14 cellular contexts compared by ENCODE assay signal in genomic region chr12:49764126-49764525, GRCh38. TPM values are rescaled to one million over a fixed set of nuclear protein-coding genes. Genes with fewer than 3 reads are reported as not detected.
DNase-seq lines count a peak whose midpoint lies in the region; ATAC-seq, FAIRE-seq and TF ChIP-seq lines count a peak whose summit lies in the region.
"Had no signal": no experiment of that assay in that cellular context is flagged by ENCODE, and none has a peak within 500 bp of the region (broad histone marks: within the 10 kb centered on the region; RNA-seq: fewer than 3 reads in every experiment).

No MANE protein-coding gene starts in this region.

- peaks cover 48% of the 10 kb centered on the region for H3K36me3 Mint-ChIP-seq in activated CD8-positive, alpha-beta T cell treated with anti-CD3 and anti-CD28 coated beads, Interleukin-2, amount 10 ng/mL, durations not matched to agents 7 days and 5 days (ENCODE audit: low read depth)

- H3K27ac Mint-ChIP-seq in activated CD8-positive, alpha-beta T cell treated with anti-CD3 and anti-CD28 coated beads, Interleukin-2, amount 10 ng/mL, durations not matched to agents 7 days and 5 days: peak overlapping the region; percentile 94

- CTCF ChIA-PET in activated CD8-positive, alpha-beta T cell treated with anti-CD3 and anti-CD28 coated beads, Interleukin-2, amount 10 ng/mL, durations not matched to agents 7 days and 5 days (lab: Charles Lee): interaction anchor here (1.0 to 11.3 kb wide), 11 partner anchors 11 to 238 kb away, joined by 4 to 117 read pairs (median 19); partner anchors contain the start of genes FMNL3 and TMBIM6
- CTCF ChIA-PET in SK-N-SH (lab: Yijun Ruan, JAX): interaction anchor here (0.6 to 3.8 kb wide), 11 partner anchors 11 to 295 kb away, joined by 3 to 22 read pairs (median 4); partner anchors contain the start of gene TMBIM6

- no peak for TF ChIP-seq POLR2A in esophagus muscularis mucosa (IDR thresholded peaks at IDR 0.05; ENCODE audit: low read depth)

- 100% methylated on average over 3 of the region's 3 CpGs for WGBS in SK-N-SH (ENCODE audit: low lambda C conversion rate)
- WGBS in esophagus muscularis mucosa: 59% methylated on average over 3 of the region's 3 CpGs

- no peak for FAIRE-seq in GM19239 (lab: Jason Lieb, UNC)
- FAIRE-seq: HTR-8/SVneo had no signal

- TF ChIP-seq CTCF in left ventricle myocardium inferior (IDR thresholded peaks at IDR 0.05; ENCODE audit: borderline replicate concordance): no peak
- no peak for TF ChIP-seq CTCF in SK-N-SH (IDR thresholded peaks at IDR 0.05)
- no peak for TF ChIP-seq CTCF in esophagus muscularis mucosa (IDR thresholded peaks at IDR 0.05)

- H3K9me3 ChIP-seq in left ventricle myocardium inferior (replicated peaks) (no peaks in the 10 kb centered on the region), SK-N-SH (no peaks in the 10 kb centered on the region), esophagus muscularis mucosa (no peaks in the 10 kb centered on the region)
- H3K9me3 ChIP-seq: ascending aorta, right lobe of liver had no signal

- no peak overlapping the region for H2AFZ ChIP-seq in SK-N-SH (ENCODE audit: low read depth)

- H3K4me2 ChIP-seq in SK-N-SH: no peak overlapping the region

- H3K27ac ChIP-seq in left ventricle myocardium inferior (replicated peaks): peak overlapping the region; percentile 68
- H3K27ac ChIP-seq in SK-N-SH (ENCODE audit: low read depth in 2 of 2, low read length in 1 of 2): no peak overlapping the region
- H3K27ac ChIP-seq in esophagus muscularis mucosa (replicated peaks in 1 of 4): no peak overlapping the region
- H3K27ac ChIP-seq: ascending aorta, right lobe of liver had no signal

- no peak for DNase-seq in left ventricle myocardium inferior
- no peak for DNase-seq in Right ventricle myocardium inferior (ENCODE audit: missing footprints)
- no peak for DNase-seq in activated CD8-positive, alpha-beta T cell treated with anti-CD3 and anti-CD28 coated beads, Interleukin-2, amount 10 ng/mL, durations not matched to agents 7 days and 5 days
- no peak for DNase-seq in left lobe of liver (ENCODE audit: low spot score)
- no peak for DNase-seq in SK-N-SH
- DNase-seq in esophagus muscularis mucosa (ENCODE audit: extremely low spot score): no peak
- DNase-seq in GM19239 (ENCODE audit: insufficient read length, low spot score): no peak
- DNase-seq: activated CD4-positive, CD25-positive, alpha-beta regulatory T cell; hippocampal formation; midbrain; NCI-H1694 treated with DMSO at 0.1 percent for 48 hours; right lobe of liver had no signal

- intact Hi-C loops in left ventricle myocardium inferior (cut with micrococcal nuclease) (no loop called here), Right ventricle myocardium inferior (cut with DNase I) (no loop called here), esophagus muscularis mucosa (cut with DNase I) (no loop called here)

- peaks cover 27% of the 10 kb centered on the region for H3F3A ChIP-seq in SK-N-SH (replicated peaks; ENCODE audit: insufficient read depth)

- TF ChIP-seq RAD21 in SK-N-SH (IDR thresholded peaks at IDR 0.05; ENCODE audit: low read length): no peak

- H3K4me1 Mint-ChIP-seq in activated CD8-positive, alpha-beta T cell treated with anti-CD3 and anti-CD28 coated beads, Interleukin-2, amount 10 ng/mL, durations not matched to agents 7 days and 5 days (ENCODE audit: low read depth): peaks cover 55% of the 10 kb centered on the region

- H3K9ac ChIP-seq in SK-N-SH: no peak overlapping the region

- H3K4me3 Mint-ChIP-seq in activated CD8-positive, alpha-beta T cell treated with anti-CD3 and anti-CD28 coated beads, Interleukin-2, amount 10 ng/mL, durations not matched to agents 7 days and 5 days: peak overlapping the region; percentile 46

- no peaks in the 10 kb centered on the region for H3K27me3 ChIP-seq in left ventricle myocardium inferior (ENCODE audit: low read depth)
- H3K27me3 ChIP-seq in SK-N-SH (ENCODE audit: insufficient read depth): no peaks in the 10 kb centered on the region
- H3K27me3 ChIP-seq in esophagus muscularis mucosa: no peaks in the 10 kb centered on the region
- H3K27me3 ChIP-seq: ascending aorta, right lobe of liver had no signal

- H3K79me2 ChIP-seq in SK-N-SH (ENCODE audit: insufficient read depth): peaks cover 4% of the 10 kb centered on the region

- H3K36me3 ChIP-seq in left ventricle myocardium inferior (peaks cover 60% of the 10 kb centered on the region), SK-N-SH (replicated peaks in 1 of 2; ENCODE audit: control insufficient read depth in 1 of 2, insufficient read depth in 2 of 2, low read length in 1 of 2) (peaks cover 41 to 55% of the 10 kb centered on the region in 2 experiments), esophagus muscularis mucosa (peaks cover 37 to 63% (median 58%) of the 10 kb centered on the region in 4 donors)

- H3K4me1 ChIP-seq in left ventricle myocardium inferior (peaks cover 29% of the 10 kb centered on the region), SK-N-SH (ENCODE audit: control insufficient read depth in 1 of 2, insufficient read depth in 2 of 2, low read depth in 1 of 2, low read length in 1 of 2) (no peaks in the 10 kb centered on the region), esophagus muscularis mucosa (peaks cover 0 to 12% (median 5%) of the 10 kb centered on the region in 4 donors)
- H3K4me1 ChIP-seq: right lobe of liver had no signal

- H4K20me1 ChIP-seq in SK-N-SH (ENCODE audit: insufficient read depth): peaks cover 7% of the 10 kb centered on the region; the same call in 1 of the 2 replicates

- ATAC-seq in Right ventricle myocardium inferior: no peak
- ATAC-seq in activated CD8-positive, alpha-beta T cell treated with anti-CD3 and anti-CD28 coated beads, Interleukin-2, amount 10 ng/mL, durations not matched to agents 7 days and 5 days: no peak
- peak; percentile 12 for ATAC-seq in left lobe of liver

- H3K9me2 ChIP-seq in SK-N-SH: no peaks in the 10 kb centered on the region

- H3K4me3 ChIP-seq in left ventricle myocardium inferior (no peak overlapping the region), SK-N-SH (ENCODE audit: low read depth in 2 of 2, low read length in 1 of 2) (no peak overlapping the region), esophagus muscularis mucosa (no peak overlapping the region)
- H3K4me3 ChIP-seq: ascending aorta, right lobe of liver had no signal

- POLR2A ChIA-PET in activated CD8-positive, alpha-beta T cell treated with anti-CD3 and anti-CD28 coated beads, Interleukin-2, amount 10 ng/mL, durations not matched to agents 7 days and 5 days (lab: Charles Lee): interaction anchor here (1.1 to 6.1 kb wide), 2 partner anchors 19 to 23 kb away, joined by 3 to 57 read pairs; partner anchors contain the start of gene TMBIM6
- POLR2A ChIA-PET in SK-N-SH (lab: Yijun Ruan, JAX): no interaction called here

- no peak for TF ChIP-seq EP300 in SK-N-SH (IDR thresholded peaks at IDR 0.05; ENCODE audit: borderline replicate concordance in 1 of 2, low read depth in 1 of 2, low read length in 1 of 2)
- no peak for TF ChIP-seq EP300 in esophagus muscularis mucosa (IDR thresholded peaks at IDR 0.05)

- H3K9me3 Mint-ChIP-seq in activated CD8-positive, alpha-beta T cell treated with anti-CD3 and anti-CD28 coated beads, Interleukin-2, amount 10 ng/mL, durations not matched to agents 7 days and 5 days (ENCODE audit: insufficient read depth): no peaks in the 10 kb centered on the region

- no peaks in the 10 kb centered on the region for H3K27me3 Mint-ChIP-seq in activated CD8-positive, alpha-beta T cell treated with anti-CD3 and anti-CD28 coated beads, Interleukin-2, amount 10 ng/mL, durations not matched to agents 7 days and 5 days (ENCODE audit: low read depth)

TF ChIP-seq in SK-N-SH, 30 proteins besides CTCF, POLR2A, EP300 and RAD21 (continues in another document):
- no peak for TF ChIP-seq IRF3 (IDR thresholded peaks at IDR 0.05; ENCODE audit: low read depth, low read length)

RNA-seq across cellular contexts. Expression of gene TMBIM6, which starts 22.8 kb away (rescaled TPM):
- total RNA-seq in left ventricle myocardium inferior (215 TPM), Right ventricle myocardium inferior (275 TPM), left lobe of liver (1,081 TPM), esophagus muscularis mucosa (100 to 1,000 TPM; 228 to 395 (median 322) TPM)
- 100 to 1,000 TPM; 420 TPM for total RNA-seq in activated CD8-positive, alpha-beta T cell treated with anti-CD3 and anti-CD28 coated beads, Interleukin-2, amount 10 ng/mL, durations not matched to agents 7 days and 5 days
- polyA plus RNA-seq in SK-N-SH (2012; rRNA removed): 290 and 360 TPM in 2 replicates
- polyA plus RNA-seq in SK-N-SH (2012; cell fraction: cytosol; rRNA removed): 355 TPM in 2 replicates
- 242 and 304 TPM in 2 replicates for polyA plus RNA-seq in SK-N-SH (2012; cell fraction: nucleus; rRNA removed)

RNA-seq across cellular contexts. Expression of gene FMNL3, which starts 56.9 kb away (rescaled TPM):
- total RNA-seq in left ventricle myocardium inferior (10.4 TPM), Right ventricle myocardium inferior (10.8 TPM), left lobe of liver (3.1 TPM), esophagus muscularis mucosa (10 to 100 TPM in 3 of 4 donors, 1 to 10 TPM in 1; 9.6 to 14.6 (median 12.8) TPM)
- 10 to 100 TPM; 53.5 to 54.5 TPM for total RNA-seq in activated CD8-positive, alpha-beta T cell treated with anti-CD3 and anti-CD28 coated beads, Interleukin-2, amount 10 ng/mL, durations not matched to agents 7 days and 5 days
- 10.2 and 13.1 TPM in 2 replicates for polyA plus RNA-seq in SK-N-SH (2012; rRNA removed)
- 6.6 and 8.8 TPM in 2 replicates for polyA plus RNA-seq in SK-N-SH (2012; cell fraction: cytosol; rRNA removed)
- 19.5 and 24.9 TPM in 2 replicates for polyA plus RNA-seq in SK-N-SH (2012; cell fraction: nucleus; rRNA removed)
